ENCODE assay signal across 8 cellular contexts in genomic region chr17:51154176-51154575, GRCh38. TPM values are rescaled to one million over a fixed set of nuclear protein-coding genes. Genes with fewer than 3 reads are reported as not detected.
DNase-seq lines count a peak whose midpoint lies in the region; ATAC-seq and TF ChIP-seq lines count a peak whose summit lies in the region.

No MANE protein-coding gene starts in this region.

- H3K36me3 ChIP-seq in heart left ventricle: peaks cover 0 to 30% (median 3%) of the 10 kb centered on the region in 9 donors
- no peaks in the 10 kb centered on the region for H3K36me3 ChIP-seq in uterus

- no peak for DNase-seq in heart left ventricle
- no peak for DNase-seq in left ventricle myocardium superior
- no peak for DNase-seq in left colon
- no peak for DNase-seq in uterus
- DNase-seq in cerebellar nuclear complex (lab: John Stamatoyannopoulos, UW): no peak
- DNase-seq in activated T-cell treated with anti-CD3 and anti-CD28 coated beads, Interleukin-2, amount 50 U/mL, for 72 hours: no peak

- peaks cover 23% of the 10 kb centered on the region for H3K4me1 Mint-ChIP-seq in activated T-cell treated with anti-CD3 and anti-CD28 coated beads, Interleukin-2, amount 50 U/mL, for 72 hours (ENCODE audit: low read depth)

- H3K27ac ChIP-seq in heart left ventricle: peak overlapping the region in 3 of 12 donors; percentile 84 to 95 (median 93)
- H3K27ac ChIP-seq in uterus: no peak overlapping the region

- peaks cover 0 to 23% (median 14%) of the 10 kb centered on the region in 12 donors for H3K4me1 ChIP-seq in heart left ventricle
- no peaks in the 10 kb centered on the region for H3K4me1 ChIP-seq in uterus

- H3K4me3 ChIP-seq in heart left ventricle: peak overlapping the region; percentile 38 to 83 (median 76)
- peak overlapping the region; percentile 84 for H3K4me3 ChIP-seq in WI38 (ENCODE audit: low read depth, low read length)
- H3K4me3 ChIP-seq in uterus: peak overlapping the region; percentile 65 to 74

- TF ChIP-seq POLR2A in heart left ventricle (IDR thresholded peaks at IDR 0.05) (no peak), uterus (IDR thresholded peaks at IDR 0.05) (no peak)

- H3K9me3 ChIP-seq in heart left ventricle: no peaks in the 10 kb centered on the region
- no peaks in the 10 kb centered on the region for H3K9me3 ChIP-seq in uterus

- 19 to 24% (median 22%) methylated on average over 6 of the region's 6 CpGs for WGBS in heart left ventricle, 4 donors

- H3K4me3 Mint-ChIP-seq in activated T-cell treated with anti-CD3 and anti-CD28 coated beads, Interleukin-2, amount 50 U/mL, for 72 hours: no peak overlapping the region

- no peak for TF ChIP-seq CTCF in heart left ventricle (IDR thresholded peaks at IDR 0.05)
- no peak for TF ChIP-seq CTCF in WI38 (IDR thresholded peaks at IDR 0.05; ENCODE audit: low read depth, low read length)
- TF ChIP-seq CTCF in uterus (IDR thresholded peaks at IDR 0.05): no peak

- intact Hi-C loops in heart left ventricle (cut with DNase I): loop anchor here in 4 of 10 donors (5.0 to 10.0 kb wide), 5 partner anchors 37 to 299 kb away; no protein-coding TSS in a partner anchor
- intact Hi-C loops in left ventricle myocardium superior (cut with micrococcal nuclease): no loop called here
- intact Hi-C loops in left colon (cut with DNase I, micrococcal nuclease): loop anchor here in 1 of 2 donors (5.0 to 10.0 kb wide), 2 partner anchors 37 to 299 kb away; no protein-coding TSS in a partner anchor
- intact Hi-C loops in uterus (cut with DNase I; ENCODE audit: low total_unique reads): no loop called here

- no peaks in the 10 kb centered on the region for H3K27me3 Mint-ChIP-seq in activated T-cell treated with anti-CD3 and anti-CD28 coated beads, Interleukin-2, amount 50 U/mL, for 72 hours (ENCODE audit: low read depth)

- no peaks in the 10 kb centered on the region for H3K9me3 Mint-ChIP-seq in activated T-cell treated with anti-CD3 and anti-CD28 coated beads, Interleukin-2, amount 50 U/mL, for 72 hours

- H3K36me3 Mint-ChIP-seq in activated T-cell treated with anti-CD3 and anti-CD28 coated beads, Interleukin-2, amount 50 U/mL, for 72 hours (ENCODE audit: insufficient read depth in 2 of 2): peaks cover 3 to 11% of the 10 kb centered on the region in 2 donors

- no peak overlapping the region for H3K27ac Mint-ChIP-seq in activated T-cell treated with anti-CD3 and anti-CD28 coated beads, Interleukin-2, amount 50 U/mL, for 72 hours

- ATAC-seq in heart left ventricle: peak in 1 of 4 donors; percentile 1
- ATAC-seq in left ventricle myocardium superior: no peak
- ATAC-seq in left colon: peak; percentile 1
- ATAC-seq in activated T-cell treated with anti-CD3 and anti-CD28 coated beads, Interleukin-2, amount 50 U/mL, for 72 hours (replicated peaks in 1 of 2): no peak
- ATAC-seq in HG03469 (IDR thresholded peaks at IDR 0.05; ENCODE audit: unreplicated experiment): no peak

- H3K27me3 ChIP-seq in heart left ventricle (no peaks in the 10 kb centered on the region), uterus (no peaks in the 10 kb centered on the region)

RNA-seq across cellular contexts. Expression of gene NME1, which starts 0.8 kb away (rescaled TPM):
- 10 to 100 TPM in 8 of 9 donors, 1 to 10 TPM in 1; 9.2 to 42.9 (median 23.4) TPM for total RNA-seq in heart left ventricle
- polyA plus RNA-seq in heart left ventricle: 100 to 1,000 TPM in 1 of 2 donors, 10 to 100 TPM in 1; 40.8 to 157 TPM
- total RNA-seq in left ventricle myocardium superior: 20.3 TPM
- total RNA-seq in left colon: 10 to 100 TPM; 25.9 to 43.9 TPM
- 10 to 100 TPM; 24.1 to 79.4 (median 39.5) TPM for total RNA-seq in uterus
- 10 to 100 TPM; 88.2 to 96.0 TPM for total RNA-seq in activated T-cell treated with anti-CD3 and anti-CD28 coated beads, Interleukin-2, amount 50 U/mL, for 72 hours

RNA-seq across cellular contexts. Expression of gene NME2, which starts 12.0 kb away (rescaled TPM):
- total RNA-seq in heart left ventricle (100 to 1,000 TPM; 171 to 386 (median 245) TPM), left ventricle myocardium superior (248 TPM), left colon (100 to 1,000 TPM; 345 to 403 TPM), uterus (100 to 1,000 TPM; 195 to 656 (median 287) TPM)
- 100 to 1,000 TPM; 414 to 813 TPM for polyA plus RNA-seq in heart left ventricle
- total RNA-seq in activated T-cell treated with anti-CD3 and anti-CD28 coated beads, Interleukin-2, amount 50 U/mL, for 72 hours: 100 to 1,000 TPM; 548 to 602 TPM

RNA-seq across cellular contexts. Expression of gene SPAG9, which starts 33.5 kb away (rescaled TPM):
- total RNA-seq in heart left ventricle: 10 to 100 TPM; 35.8 to 65.4 (median 57.4) TPM
- polyA plus RNA-seq in heart left ventricle: 10 to 100 TPM; 15.9 to 38.9 TPM
- 42.8 TPM for total RNA-seq in left ventricle myocardium superior
- total RNA-seq in left colon: 10 to 100 TPM; 61.9 to 84.6 TPM
- total RNA-seq in uterus: 100 to 1,000 TPM in 2 of 4 donors, 10 to 100 TPM in 2; 39.4 to 211 (median 107) TPM
- 10 to 100 TPM; 55.0 to 69.8 TPM for total RNA-seq in activated T-cell treated with anti-CD3 and anti-CD28 coated beads, Interleukin-2, amount 50 U/mL, for 72 hours
